Comparison of ENCODE assay signal across 11 cellular contexts in genomic region chr14:58898655-58899316, GRCh38.
DNase-seq lines count a peak whose midpoint lies in the region; ATAC-seq and TF ChIP-seq lines count a peak whose summit lies in the region.
"Had no signal": no experiment of that assay in that cellular context is flagged by ENCODE, and none has a peak within 500 bp of the region (broad histone marks: within the 10 kb centered on the region; RNA-seq: fewer than 3 reads in every experiment).

No MANE protein-coding gene starts in this region.

- H3K4me2 ChIP-seq in trophoblast cell (ENCODE audit: low read length): no peak overlapping the region

- H3K36me3 ChIP-seq in RWPE2 (ENCODE audit: low read depth): no peaks in the 10 kb centered on the region
- H3K36me3 ChIP-seq in trophoblast cell (ENCODE audit: control insufficient read depth in 1 of 2, insufficient read depth in 2 of 2, low read length in 2 of 2): no peaks in the 10 kb centered on the region
- no peaks in the 10 kb centered on the region for H3K36me3 ChIP-seq in stomach

- no peak overlapping the region for H3K4ac ChIP-seq in trophoblast cell (ENCODE audit: low read depth, low read length)

- no CpG with 5 or more reads among the region's 4 CpGs for WGBS in trophoblast cell (ENCODE audit: extremely low coverage, insufficient coverage, insufficient read length)
- 58 to 77% (median 65%) methylated on average over 4 of the region's 4 CpGs for WGBS in stomach, 5 donors

- no peak for TF ChIP-seq POLR2A in stomach (IDR thresholded peaks at IDR 0.05)

- H3K27ac ChIP-seq in RWPE2 (ENCODE audit: poor library complexity, severe bottlenecking): peak overlapping the region; percentile 93
- no peak overlapping the region for H3K27ac ChIP-seq in trophoblast cell (ENCODE audit: low read depth, low read length)
- peak overlapping the region in 1 of 5 donors; percentile 31 for H3K27ac ChIP-seq in stomach

- no peak overlapping the region for H3K18ac ChIP-seq in trophoblast cell (ENCODE audit: low read length)

- H2BK120ac ChIP-seq in trophoblast cell (ENCODE audit: insufficient read depth, low read length, poor library complexity): no peak overlapping the region

- H3K4me3 ChIP-seq in RWPE2 (ENCODE audit: severe bottlenecking) (no peak overlapping the region), fibroblast of the aortic adventitia (ENCODE audit: low read depth, low read length) (no peak overlapping the region), trophoblast cell (ENCODE audit: low read depth, low read length) (no peak overlapping the region), stomach (no peak overlapping the region)

- no peak overlapping the region for H2AK5ac ChIP-seq in trophoblast cell (ENCODE audit: low read length)

- no peak for TF ChIP-seq EP300 in stomach (IDR thresholded peaks at IDR 0.05)

- peaks cover 2% of the 10 kb centered on the region for H3K9me3 ChIP-seq in RWPE2 (ENCODE audit: severe bottlenecking)
- peaks cover 3% of the 10 kb centered on the region for H3K9me3 ChIP-seq in trophoblast cell (ENCODE audit: insufficient read depth, low read depth, low read length)
- H3K9me3 ChIP-seq in stomach: peaks cover 0 to 6% (median 0%) of the 10 kb centered on the region in 4 donors

- H4K8ac ChIP-seq in trophoblast cell (ENCODE audit: low read depth, low read length): no peak overlapping the region

- no peak overlapping the region for H2BK12ac ChIP-seq in trophoblast cell (ENCODE audit: low read length)

- ATAC-seq in RWPE2 (ENCODE audit: low read depth): peak; percentile 98

- no peak overlapping the region for H3K23ac ChIP-seq in trophoblast cell (ENCODE audit: low read length)

- H2AFZ ChIP-seq in trophoblast cell (ENCODE audit: insufficient read depth, low read length, poor library complexity): no peak overlapping the region

- H4K91ac ChIP-seq in trophoblast cell (ENCODE audit: low read depth, low read length): no peak overlapping the region

- H3K27me3 ChIP-seq in RWPE2 (ENCODE audit: insufficient read depth, poor library complexity, severe bottlenecking) (no peaks in the 10 kb centered on the region), trophoblast cell (ENCODE audit: insufficient read depth, low read length) (no peaks in the 10 kb centered on the region), stomach (no peaks in the 10 kb centered on the region)

- intact Hi-C loops in stomach (cut with DNase I; ENCODE audit: low total_unique reads): no loop called here

- H3K14ac ChIP-seq in trophoblast cell (ENCODE audit: low read length): no peak overlapping the region

- DNase-seq in GM04503 (ENCODE audit: low read depth): peak; percentile 84
- DNase-seq in RWPE2 (ENCODE audit: low spot score): peak; percentile 43
- DNase-seq in fibroblast of the aortic adventitia (ENCODE audit: low read depth): peak; percentile 97
- DNase-seq in trophoblast cell: peak; percentile 82 to 91
- no peak for DNase-seq in activated naive CD4-positive, alpha-beta T cell treated with anti-CD3 and anti-CD28 coated beads, Interleukin-2, amount 50 U/mL, for 16 hours
- DNase-seq in NCI-H1417 treated with DMSO at 0.1 percent for 48 hours (lab: John Stamatoyannopoulos, UW): no peak
- no peak for DNase-seq in NCI-H2081 treated with DMSO at 0.1 percent for 48 hours (lab: John Stamatoyannopoulos, UW)
- DNase-seq in stomach: no peak
- DNase-seq: activated CD4-positive, alpha-beta T cell treated with anti-CD3 and anti-CD28 coated beads, Interleukin-2, amount 50 U/mL, for 48 hours; activated naive CD4-positive, alpha-beta T cell; nephron progenitor cell had no signal

- TF ChIP-seq CTCF in RWPE2 (IDR thresholded peaks at IDR 0.05; ENCODE audit: poor library complexity, severe bottlenecking) (no peak), fibroblast of the aortic adventitia (IDR thresholded peaks at IDR 0.05; ENCODE audit: insufficient read depth, low read length) (no peak), stomach (IDR thresholded peaks at IDR 0.05) (no peak)

- H3K79me2 ChIP-seq in trophoblast cell (ENCODE audit: control insufficient read depth, insufficient read depth, low read length, poor library complexity): no peaks in the 10 kb centered on the region

- no peak overlapping the region for H4K12ac ChIP-seq in trophoblast cell (ENCODE audit: low read depth, low read length)

- H3K9ac ChIP-seq in trophoblast cell (ENCODE audit: low read length): no peak overlapping the region

- H3K4me1 ChIP-seq in RWPE2 (ENCODE audit: insufficient read depth, poor library complexity, severe bottlenecking) (peaks cover 13% of the 10 kb centered on the region), trophoblast cell (ENCODE audit: control insufficient read depth in 1 of 2, insufficient read depth in 2 of 2, low read length in 2 of 2) (no peaks in the 10 kb centered on the region), stomach (no peaks in the 10 kb centered on the region)

- H2BK5ac ChIP-seq in trophoblast cell (ENCODE audit: low read depth, low read length, poor library complexity): no peak overlapping the region

- H3K79me1 ChIP-seq in trophoblast cell (ENCODE audit: low read length): no peaks in the 10 kb centered on the region

Comparison
In these comparisons a context has a peak if more than half of its experiments do, and no peak if none do; other contexts are left out.
1. DNase-seq: peak in GM04503 (single experiment), RWPE2 (single experiment), fibroblast of the aortic adventitia (single experiment) and trophoblast cell (2 of 2); none in activated naive CD4-positive, alpha-beta T cell treated with anti-CD3 and anti-CD28 coated beads, Interleukin-2, amount 50 U/mL, for 16 hours (single experiment), NCI-H1417 treated with DMSO at 0.1 percent for 48 hours (single experiment), NCI-H2081 treated with DMSO at 0.1 percent for 48 hours (single experiment) and stomach (single experiment).